In genomic region chr7:55120501-55121198, GRCh38 we compare ENCODE assay signal across 14 cellular contexts.
DNase-seq lines count a peak whose midpoint lies in the region; ATAC-seq and TF ChIP-seq lines count a peak whose summit lies in the region.
"Had no signal": no experiment of that assay in that cellular context is flagged by ENCODE, and none has a peak within 500 bp of the region (broad histone marks: within the 10 kb centered on the region; RNA-seq: fewer than 3 reads in every experiment).

No MANE protein-coding gene starts in this region.

- no peaks in the 10 kb centered on the region for H3K4me1 Mint-ChIP-seq in CD8-positive, alpha-beta T cell (ENCODE audit: low read depth)

- H3K27me3 Mint-ChIP-seq in CD8-positive, alpha-beta T cell (ENCODE audit: low read depth) = no peaks in the 10 kb centered on the region

- POLR2A ChIA-PET in CD8-positive, alpha-beta T cell (lab: Charles Lee) = no interaction called here

- 65 to 89% methylated on average over 5 to 7 of the region's 7 CpGs for WGBS in gastroesophageal sphincter (ENCODE audit: low coverage in 1 of 2), 2 donors

- no peaks in the 10 kb centered on the region for H3K36me3 Mint-ChIP-seq in CD8-positive, alpha-beta T cell
- H3K36me3 Mint-ChIP-seq: activated naive CD8-positive, alpha-beta T cell had no signal

- no peak overlapping the region for H3K4me3 Mint-ChIP-seq in CD8-positive, alpha-beta T cell
- H3K4me3 Mint-ChIP-seq: activated naive CD8-positive, alpha-beta T cell had no signal

- no peak for TF ChIP-seq POLR2A in gastroesophageal sphincter (IDR thresholded peaks at IDR 0.05)

- H3K9me3 Mint-ChIP-seq in CD8-positive, alpha-beta T cell = no peaks in the 10 kb centered on the region

- no peaks in the 10 kb centered on the region for H3K9me3 ChIP-seq in gastroesophageal sphincter
- no peaks in the 10 kb centered on the region for H3K9me3 ChIP-seq in CD8-positive, alpha-beta T cell (ENCODE audit: low read length)
- H3K9me3 ChIP-seq: testis had no signal

- TF ChIP-seq CTCF in gastroesophageal sphincter (IDR thresholded peaks at IDR 0.05) = no peak
- no peak for TF ChIP-seq CTCF in CD8-positive, alpha-beta T cell (IDR thresholded peaks at IDR 0.05)

- no peak overlapping the region for H3K27ac Mint-ChIP-seq in CD8-positive, alpha-beta T cell
- H3K27ac Mint-ChIP-seq: activated naive CD8-positive, alpha-beta T cell had no signal

- H3K4me1 ChIP-seq in gastroesophageal sphincter = peaks cover 0 to 53% (median 11%) of the 10 kb centered on the region in 3 donors
- H3K4me1 ChIP-seq in CD8-positive, alpha-beta T cell (ENCODE audit: insufficient read depth, low read length) = no peaks in the 10 kb centered on the region

- CTCF ChIA-PET in CD8-positive, alpha-beta T cell (lab: Charles Lee) = no interaction called here

- intact Hi-C loops in sciatic nerve (cut with DNase I) = no loop called here
- intact Hi-C loops in CD8-positive, alpha-beta T cell (cut with DNase I, micrococcal nuclease) = no loop called here

- ATAC-seq in gastroesophageal sphincter = peak; percentile 82
- ATAC-seq in sciatic nerve = peak; percentile 92
- no peak for ATAC-seq in CD8-positive, alpha-beta T cell
- no peak for ATAC-seq in GM18498 (IDR thresholded peaks at IDR 0.05; ENCODE audit: unreplicated experiment)

- TF ChIP-seq EP300 in gastroesophageal sphincter (IDR thresholded peaks at IDR 0.05) = no peak

- peak overlapping the region in 3 of 4 donors; percentile 69 to 72 (median 71) for H3K27ac ChIP-seq in gastroesophageal sphincter
- H3K27ac ChIP-seq in CD8-positive, alpha-beta T cell (ENCODE audit: low read depth, low read length) = no peak overlapping the region

- no peaks in the 10 kb centered on the region for H3K36me3 ChIP-seq in gastroesophageal sphincter
- no peaks in the 10 kb centered on the region for H3K36me3 ChIP-seq in CD8-positive, alpha-beta T cell (ENCODE audit: insufficient read depth, low read length)

- DNase-seq in DMS153 treated with DMSO at 0.1 percent for 48 hours (lab: John Stamatoyannopoulos, UW; ENCODE audit: unreplicated experiment) (peak; percentile 91), RPMI7951 (ENCODE audit: low read depth) (peak; percentile 74), sciatic nerve (ENCODE audit: low spot score) (no peak), Ammon's horn (ENCODE audit: low spot score) (no peak), occipital lobe (lab: John Stamatoyannopoulos, UW) (no peak)
- no peak for DNase-seq in CD8-positive, alpha-beta T cell
- DNase-seq: activated CD4-positive, alpha-beta T cell treated with anti-CD3 and anti-CD28 coated beads, Interleukin-2, amount 50 U/mL, for 1 hour; DMS79; mesendoderm; SIG-M5; testis had no signal

- H3K27me3 ChIP-seq in gastroesophageal sphincter = no peaks in the 10 kb centered on the region
- H3K27me3 ChIP-seq in CD8-positive, alpha-beta T cell (ENCODE audit: insufficient read depth, low read length) = no peaks in the 10 kb centered on the region
- H3K27me3 ChIP-seq: testis had no signal

- H3K4me3 ChIP-seq in gastroesophageal sphincter = no peak overlapping the region
- H3K4me3 ChIP-seq in CD8-positive, alpha-beta T cell (ENCODE audit: low read depth, low read length) = no peak overlapping the region
- H3K4me3 ChIP-seq: testis had no signal

Comparison
In these comparisons a context has a peak if more than half of its experiments do, and no peak if none do; other contexts are left out.
1. DNase-seq: peak in DMS153 treated with DMSO at 0.1 percent for 48 hours (single experiment) and RPMI7951 (single experiment); none in sciatic nerve (single experiment), CD8-positive, alpha-beta T cell (0 of 7), Ammon's horn (single experiment) and occipital lobe (single experiment).
2. ATAC-seq: peak in gastroesophageal sphincter (single experiment) and sciatic nerve (single experiment); none in CD8-positive, alpha-beta T cell (single experiment) and GM18498 (single experiment).